In the genomic region with DNA sequence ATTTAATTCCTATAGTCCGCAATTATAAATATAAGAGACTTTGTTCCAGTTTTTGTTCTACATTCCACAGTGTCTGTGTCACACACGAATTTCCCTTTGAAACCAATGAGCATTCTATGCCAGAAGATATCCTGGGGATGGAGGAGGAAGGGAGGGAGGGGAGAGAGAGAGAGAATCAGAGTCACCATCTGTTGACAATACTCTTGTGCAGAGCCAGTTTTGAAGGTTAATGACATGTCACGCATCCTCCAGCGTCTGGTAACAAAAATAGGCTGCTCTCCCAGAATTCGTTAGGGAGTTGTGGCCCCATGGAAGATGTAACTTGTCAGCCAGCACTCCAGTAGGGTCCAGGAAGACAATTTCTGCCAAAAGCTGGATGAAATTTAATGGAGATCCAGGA, we compare ENCODE assay signal across 9 cellular contexts.
A peak's percentile ranks its signal among the peaks of the same experiment; 100 is the strongest.
DNase-seq lines count a peak whose midpoint lies in the region; ATAC-seq, FAIRE-seq and TF ChIP-seq lines count a peak whose summit lies in the region.
"Had no signal": no experiment of that assay in that cellular context is flagged by ENCODE, and none has a peak within 500 bp of the region (broad histone marks: within the 10 kb centered on the region; RNA-seq: fewer than 3 reads in every experiment).

No MANE protein-coding gene starts in this region.

- H3K4me3 Mint-ChIP-seq in activated CD8-positive, alpha-beta memory T cell treated with anti-CD3 and anti-CD28 coated beads, Interleukin-2, amount 10 ng/mL, durations not matched to agents 7 days and 5 days: no peak overlapping the region
- H3K4me3 Mint-ChIP-seq in activated CD8-positive, alpha-beta T cell treated with anti-CD3 and anti-CD28 coated beads for 36 hours: no peak overlapping the region

- H3K27me3 ChIP-seq in esophagus (ENCODE audit: control insufficient read depth in 1 of 2, insufficient read depth in 2 of 2, low read length in 2 of 2): no peaks in the 10 kb centered on the region
- H3K27me3 ChIP-seq in pancreas: no peaks in the 10 kb centered on the region
- no peaks in the 10 kb centered on the region for H3K27me3 ChIP-seq in HAP-1 (ENCODE audit: low read depth)

- H3K4me3 ChIP-seq in esophagus (ENCODE audit: low read depth in 1 of 2, low read length in 2 of 2) (no peak overlapping the region), pancreas (no peak overlapping the region), HAP-1 (no peak overlapping the region)

- ATAC-seq in pancreas (peak in 3 of 4 donors; percentile 6 to 49 (median 40)), GM18858 (IDR thresholded peaks at IDR 0.05; ENCODE audit: unreplicated experiment) (no peak)
- ATAC-seq in activated CD8-positive, alpha-beta memory T cell treated with anti-CD3 and anti-CD28 coated beads, Interleukin-2, amount 10 ng/mL, durations not matched to agents 7 days and 5 days: no peak
- ATAC-seq in activated CD8-positive, alpha-beta T cell treated with anti-CD3 and anti-CD28 coated beads for 36 hours: no peak

- no peaks in the 10 kb centered on the region for H3K9me3 ChIP-seq in esophagus (ENCODE audit: control insufficient read depth in 2 of 2, insufficient read depth in 1 of 2, low read depth in 1 of 2, low read length in 1 of 2)
- no peaks in the 10 kb centered on the region for H3K9me3 ChIP-seq in pancreas
- no peaks in the 10 kb centered on the region for H3K9me3 ChIP-seq in HAP-1

- WGBS in esophagus, 2 donors: 32 to 56% methylated on average over 5 of the region's 5 CpGs
- WGBS in pancreas, 2 donors: 60 to 66% methylated on average over 5 of the region's 5 CpGs

- peaks cover 28% of the 10 kb centered on the region for H3K4me1 Mint-ChIP-seq in activated CD8-positive, alpha-beta memory T cell treated with anti-CD3 and anti-CD28 coated beads, Interleukin-2, amount 10 ng/mL, durations not matched to agents 7 days and 5 days
- peaks cover 20% of the 10 kb centered on the region for H3K4me1 Mint-ChIP-seq in activated CD8-positive, alpha-beta T cell treated with anti-CD3 and anti-CD28 coated beads for 36 hours (ENCODE audit: low read depth)

- FAIRE-seq in pancreas (lab: Jason Lieb, UNC): no peak

- H3K27ac ChIP-seq in esophagus (ENCODE audit: low read depth in 2 of 2, low read length in 1 of 2): peak overlapping the region; percentile 23 to 26
- no peak overlapping the region for H3K27ac ChIP-seq in pancreas
- H3K27ac ChIP-seq: parathyroid adenoma had no signal

- H3K4me1 ChIP-seq in esophagus (ENCODE audit: control insufficient read depth in 2 of 2, insufficient read depth in 2 of 2, low read length in 1 of 2) (peaks cover 0 to 4% of the 10 kb centered on the region in 2 donors), pancreas (peaks cover 10 to 27% (median 23%) of the 10 kb centered on the region in 3 donors), HAP-1 (peaks cover 8% of the 10 kb centered on the region)

- H3K36me3 ChIP-seq in esophagus (ENCODE audit: control insufficient read depth in 2 of 2, insufficient read depth in 2 of 2, low read length in 1 of 2) (no peaks in the 10 kb centered on the region), pancreas (no peaks in the 10 kb centered on the region), HAP-1 (replicated peaks) (no peaks in the 10 kb centered on the region)

- in situ Hi-C loops in HAP-1 (cut with MboI; ENCODE audit: low sequenced_read_pairs): no loop called here

- POLR2A ChIA-PET in activated CD8-positive, alpha-beta T cell treated with anti-CD3 and anti-CD28 coated beads for 36 hours (lab: Charles Lee): interaction anchor here (1.0 kb wide), 1 partner anchor 20 kb away, joined by 3 read pairs; no protein-coding TSS in a partner anchor

- DNase-seq in EL (peak; percentile 91), NCI-H524 (lab: John Stamatoyannopoulos, UW) (peak; percentile 84 to 94), pancreas (no peak), HAP-1 (ENCODE audit: low spot score in 2 of 2) (no peak)
- DNase-seq in activated CD8-positive, alpha-beta memory T cell treated with anti-CD3 and anti-CD28 coated beads, Interleukin-2, amount 10 ng/mL, durations not matched to agents 7 days and 5 days: no peak
- no peak for DNase-seq in activated CD8-positive, alpha-beta T cell treated with anti-CD3 and anti-CD28 coated beads for 36 hours

- intact Hi-C loops in pancreas (cut with DNase I): no loop called here
- intact Hi-C loops in activated CD8-positive, alpha-beta T cell treated with anti-CD3 and anti-CD28 coated beads for 36 hours (cut with micrococcal nuclease): no loop called here

- no peak overlapping the region for H3K27ac Mint-ChIP-seq in activated CD8-positive, alpha-beta memory T cell treated with anti-CD3 and anti-CD28 coated beads, Interleukin-2, amount 10 ng/mL, durations not matched to agents 7 days and 5 days
- no peak overlapping the region for H3K27ac Mint-ChIP-seq in activated CD8-positive, alpha-beta T cell treated with anti-CD3 and anti-CD28 coated beads for 36 hours

- CTCF ChIA-PET in activated CD8-positive, alpha-beta memory T cell treated with anti-CD3 and anti-CD28 coated beads, Interleukin-2, amount 10 ng/mL, durations not matched to agents 7 days and 5 days (lab: Charles Lee): interaction anchor here (1.5 kb wide), 1 partner anchor 14 kb away, joined by 3 read pairs; no protein-coding TSS in a partner anchor
- CTCF ChIA-PET in activated CD8-positive, alpha-beta T cell treated with anti-CD3 and anti-CD28 coated beads for 36 hours (lab: Charles Lee): interaction anchor here (1.4 to 1.6 kb wide), 2 partner anchors 13 to 15 kb away, joined by 4 read pairs; no protein-coding TSS in a partner anchor

- no peaks in the 10 kb centered on the region for H3K9me3 Mint-ChIP-seq in activated CD8-positive, alpha-beta memory T cell treated with anti-CD3 and anti-CD28 coated beads, Interleukin-2, amount 10 ng/mL, durations not matched to agents 7 days and 5 days (ENCODE audit: low read depth)
- H3K9me3 Mint-ChIP-seq in activated CD8-positive, alpha-beta T cell treated with anti-CD3 and anti-CD28 coated beads for 36 hours: peaks cover 3% of the 10 kb centered on the region

- H3K27me3 Mint-ChIP-seq in activated CD8-positive, alpha-beta memory T cell treated with anti-CD3 and anti-CD28 coated beads, Interleukin-2, amount 10 ng/mL, durations not matched to agents 7 days and 5 days: peaks cover 3% of the 10 kb centered on the region
- peaks cover 7% of the 10 kb centered on the region for H3K27me3 Mint-ChIP-seq in activated CD8-positive, alpha-beta T cell treated with anti-CD3 and anti-CD28 coated beads for 36 hours

- no peak for TF ChIP-seq CTCF in pancreas (IDR thresholded peaks at IDR 0.05)
- no peak for TF ChIP-seq CTCF in activated CD8-positive, alpha-beta T cell treated with anti-CD3 and anti-CD28 coated beads for 36 hours (IDR thresholded peaks at IDR 0.05)

- peaks cover 16% of the 10 kb centered on the region for H3K36me3 Mint-ChIP-seq in activated CD8-positive, alpha-beta memory T cell treated with anti-CD3 and anti-CD28 coated beads, Interleukin-2, amount 10 ng/mL, durations not matched to agents 7 days and 5 days
- H3K36me3 Mint-ChIP-seq in activated CD8-positive, alpha-beta T cell treated with anti-CD3 and anti-CD28 coated beads for 36 hours (ENCODE audit: low read depth): peaks cover 4% of the 10 kb centered on the region

Comparison
In these comparisons a context has a peak if more than half of its experiments do, and no peak if none do; other contexts are left out.
1. DNase-seq: peak in EL (single experiment) and NCI-H524 (2 of 2); none in pancreas (0 of 6), activated CD8-positive, alpha-beta memory T cell treated with anti-CD3 and anti-CD28 coated beads, Interleukin-2, amount 10 ng/mL, durations not matched to agents 7 days and 5 days (single experiment), HAP-1 (0 of 2) and activated CD8-positive, alpha-beta T cell treated with anti-CD3 and anti-CD28 coated beads for 36 hours (single experiment).
2. H3K27ac ChIP-seq: peak in esophagus (2 of 2); none in pancreas (0 of 4).
3. ATAC-seq: peak in pancreas (3 of 4); none in activated CD8-positive, alpha-beta memory T cell treated with anti-CD3 and anti-CD28 coated beads, Interleukin-2, amount 10 ng/mL, durations not matched to agents 7 days and 5 days (single experiment), GM18858 (single experiment) and activated CD8-positive, alpha-beta T cell treated with anti-CD3 and anti-CD28 coated beads for 36 hours (single experiment).